24 cellular contexts compared by ENCODE assay signal in the genomic region with DNA sequence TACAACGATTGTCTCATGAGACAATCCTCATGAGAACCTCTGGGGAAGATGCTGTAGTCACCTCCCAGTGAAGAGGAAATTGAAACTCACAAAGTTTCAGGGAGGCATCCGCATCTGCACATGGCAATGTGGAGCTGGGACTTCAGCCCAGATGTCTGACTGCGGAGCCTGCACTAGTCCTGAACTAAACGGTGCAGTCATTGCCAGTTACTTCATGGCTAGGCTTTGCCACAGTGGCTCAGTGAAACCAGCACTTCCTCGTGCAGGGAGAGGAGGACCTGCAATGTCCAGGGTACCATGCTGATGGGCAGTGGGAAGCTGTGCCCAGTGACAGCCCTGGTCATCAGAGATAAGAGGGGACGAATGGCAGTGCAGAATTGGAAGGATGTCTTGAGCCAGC.
"Had no signal": no experiment of that assay in that cellular context is flagged by ENCODE, and none has a peak within 500 bp of the region (broad histone marks: within the 10 kb centered on the region; RNA-seq: fewer than 3 reads in every experiment).

No MANE protein-coding gene starts in this region.

- H3K9me3 ChIP-seq: esophagus muscularis mucosa, prostate gland, suprapubic skin had no signal

- H3K27ac Mint-ChIP-seq: activated T-cell treated with anti-CD3 and anti-CD28 coated beads, Interleukin-2, amount 50 U/mL, for 24 hours; brain; memory B cell; type B pancreatic cell had no signal

- H3K36me3 ChIP-seq: esophagus muscularis mucosa, prostate gland, suprapubic skin had no signal

- H3K4me3 ChIP-seq: esophagus muscularis mucosa, prostate gland, skin epidermis, suprapubic skin had no signal

- H3K27me3 ChIP-seq: esophagus muscularis mucosa, foreskin keratinocyte, suprapubic skin had no signal

- H3K36me3 Mint-ChIP-seq: activated naive CD4-positive, alpha-beta T cell treated with anti-CD3 and anti-CD28 coated beads, Interleukin-2, amount 50 U/mL, for 24 hours; brain; natural killer cell treated with Interleukin-12 subunit alpha and Interleukin-12 subunit beta and Interleukin-15 and Interleukin-18, amount 100 ng/mL, for 72 hours; type B pancreatic cell had no signal

- H3K27me3 Mint-ChIP-seq: activated naive CD4-positive, alpha-beta T cell treated with anti-CD3 and anti-CD28 coated beads, Interleukin-2, amount 50 U/mL, for 24 hours; activated T-cell treated with anti-CD3 and anti-CD28 coated beads, Interleukin-2, amount 50 U/mL, for 24 hours had no signal

- H3K4me3 Mint-ChIP-seq: activated CD4-positive, alpha-beta memory T cell treated with anti-CD3 and anti-CD28 coated beads, Interleukin-2, amount 10 ng/mL, durations not matched to agents 7 days and 5 days; activated T-cell treated with anti-CD3 and anti-CD28 coated beads, Interleukin-2, amount 50 U/mL, for 24 hours; brain; type B pancreatic cell had no signal

- ATAC-seq: foreskin keratinocyte; left ventricle myocardium superior; natural killer cell treated with Interleukin-12 subunit alpha and Interleukin-12 subunit beta and Interleukin-15 and Interleukin-18, amount 100 ng/mL, for 72 hours; right cardiac atrium; stimulated activated naive CD8-positive, alpha-beta T cell treated with anti-CD3 and anti-CD28 coated beads, Interleukin-15, Interleukin-2, amounts not matched to agents 100 U/mL and 50 U/mL, for 24 hours had no signal

- H3K4me1 ChIP-seq: prostate gland had no signal

- H3K9me3 Mint-ChIP-seq: activated naive CD4-positive, alpha-beta T cell treated with anti-CD3 and anti-CD28 coated beads, Interleukin-2, amount 50 U/mL, for 24 hours; memory B cell; type B pancreatic cell had no signal

- DNase-seq: activated CD4-positive, alpha-beta memory T cell treated with anti-CD3 and anti-CD28 coated beads, Interleukin-2, amount 10 ng/mL, durations not matched to agents 7 days and 5 days; activated T-cell treated with anti-CD3 and anti-CD28 coated beads, Interleukin-2, amount 50 U/mL, for 24 hours; central memory CD4-positive, alpha-beta T cell; cortex of kidney; effector CD4-positive, alpha-beta T cell; foreskin keratinocyte; glutamatergic neuron; hypothalamus; kidney glomerular epithelial cell; left ventricle myocardium superior; nucleus accumbens; right cardiac atrium; stimulated activated CD4-positive, alpha-beta T cell treated with anti-CD3 and anti-CD28 coated beads, Interleukin-15, amount 100 ng/mL, for 24 hours; stimulated activated CD4-positive, alpha-beta T cell treated with anti-CD3 and anti-CD28 coated beads, Interleukin-4, amount 100 ng/mL, for 24 hours; stimulated activated naive CD8-positive, alpha-beta T cell treated with anti-CD3 and anti-CD28 coated beads, Interleukin-15, Interleukin-2, amounts not matched to agents 100 U/mL and 50 U/mL, for 24 hours had no signal

- H3K27ac ChIP-seq: esophagus muscularis mucosa, foreskin keratinocyte, prostate gland, skin epidermis, suprapubic skin had no signal
